ENCODE assay signal across 10 cellular contexts in the genomic region with DNA sequence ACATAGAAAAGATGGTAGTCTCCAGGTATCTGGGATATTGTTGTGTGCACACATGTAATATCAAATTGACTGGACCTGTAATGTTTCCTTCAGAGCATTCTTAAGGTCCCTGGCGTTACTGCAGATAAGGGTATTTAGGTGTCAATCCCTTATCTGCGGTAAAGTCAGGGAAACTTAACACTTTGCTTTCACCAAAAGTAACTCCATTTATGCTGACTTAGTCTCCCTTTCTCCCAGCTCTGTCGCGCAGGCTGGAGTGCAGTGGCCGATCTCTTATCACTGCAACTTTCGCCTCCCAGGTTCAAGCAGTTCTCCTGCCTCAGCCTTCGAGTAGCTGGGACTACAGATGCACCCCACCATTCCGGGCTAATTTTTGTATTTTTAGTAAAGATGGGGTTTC. TPM values are rescaled to one million over a fixed set of nuclear protein-coding genes. Genes with fewer than 3 reads are reported as not detected.
DNase-seq lines count a peak whose midpoint lies in the region; ATAC-seq and TF ChIP-seq lines count a peak whose summit lies in the region.
"Had no signal": no experiment of that assay in that cellular context is flagged by ENCODE, and none has a peak within 500 bp of the region (broad histone marks: within the 10 kb centered on the region; RNA-seq: fewer than 3 reads in every experiment).

No MANE protein-coding gene starts in this region.

- H3K27me3 Mint-ChIP-seq in WTC11 (ENCODE audit: low read depth) = 0 out of 2 replicates have a peak, but pooled peaks cover 2% of the 10 kb centered on the region
- H3K27me3 Mint-ChIP-seq in stimulated activated naive CD8-positive, alpha-beta T cell treated with anti-CD3 and anti-CD28 coated beads, Interleukin-15, amount 100 ng/mL, for 72 hours = no peaks in the 10 kb centered on the region

- no peaks in the 10 kb centered on the region for H3K9me3 Mint-ChIP-seq in WTC11
- no peaks in the 10 kb centered on the region for H3K9me3 Mint-ChIP-seq in stimulated activated naive CD8-positive, alpha-beta T cell treated with anti-CD3 and anti-CD28 coated beads, Interleukin-15, amount 100 ng/mL, for 72 hours

- TF ChIP-seq RAD21 in SK-N-SH (IDR thresholded peaks at IDR 0.05; ENCODE audit: low read length) = no peak

- peaks cover 48% of the 10 kb centered on the region for H3K4me1 Mint-ChIP-seq in WTC11
- H3K4me1 Mint-ChIP-seq in stimulated activated naive CD8-positive, alpha-beta T cell treated with anti-CD3 and anti-CD28 coated beads, Interleukin-15, amount 100 ng/mL, for 72 hours = peaks cover 56% of the 10 kb centered on the region

- H3K27ac Mint-ChIP-seq in WTC11 = no peak overlapping the region
- no peak overlapping the region for H3K27ac Mint-ChIP-seq in stimulated activated naive CD8-positive, alpha-beta T cell treated with anti-CD3 and anti-CD28 coated beads, Interleukin-15, amount 100 ng/mL, for 72 hours

- H3K9me3 ChIP-seq in SK-N-SH (no peaks in the 10 kb centered on the region), iPS-20b (ENCODE audit: insufficient read depth, low read depth, low read length) (no peaks in the 10 kb centered on the region)

- DNase-seq in SK-N-SH (no peak), WTC11 (ENCODE audit: low spot score) (no peak), NCI-H146 treated with DMSO at 0.1 percent for 48 hours (lab: John Stamatoyannopoulos, UW; ENCODE audit: unreplicated experiment) (no peak), NCI-H2227 (lab: John Stamatoyannopoulos, UW; ENCODE audit: unreplicated experiment) (no peak)
- no peak for DNase-seq in stimulated activated naive CD8-positive, alpha-beta T cell treated with anti-CD3 and anti-CD28 coated beads, Interleukin-15, amount 100 ng/mL, for 72 hours
- DNase-seq: activated gamma-delta T cell, NCI-H748 treated with DMSO at 0.1 percent for 48 hours had no signal

- peaks cover 7% of the 10 kb centered on the region; the same call in 1 of the 2 replicates for H3K79me2 ChIP-seq in SK-N-SH (ENCODE audit: insufficient read depth)

- 95% methylated on average over 8 of the region's 8 CpGs for WGBS in SK-N-SH (ENCODE audit: low lambda C conversion rate)

- peak overlapping the region; percentile 61 to 73; a peak in 2 of 4 replicates for H3K4me3 ChIP-seq in SK-N-SH (ENCODE audit: low read depth in 2 of 2, low read length in 1 of 2)
- peak overlapping the region; percentile 94 for H3K4me3 ChIP-seq in iPS-20b (ENCODE audit: low read length)

- H3K9me2 ChIP-seq in SK-N-SH = no peaks in the 10 kb centered on the region

- peaks cover 4% of the 10 kb centered on the region for H3F3A ChIP-seq in SK-N-SH (replicated peaks; ENCODE audit: insufficient read depth)

- no peak for ATAC-seq in SK-N-SH treated with all-trans-retinoic acid at 6 μM for 48 hours
- ATAC-seq in WTC11 = no peak
- no peak for ATAC-seq in stimulated activated naive CD8-positive, alpha-beta T cell treated with anti-CD3 and anti-CD28 coated beads, Interleukin-15, amount 100 ng/mL, for 72 hours
- ATAC-seq in GM18511 (IDR thresholded peaks at IDR 0.05; ENCODE audit: unreplicated experiment) = no peak

- peak overlapping the region; percentile 82 for H3K4me3 Mint-ChIP-seq in WTC11
- peak overlapping the region; percentile 82 to 83 for H3K4me3 Mint-ChIP-seq in stimulated activated naive CD8-positive, alpha-beta T cell treated with anti-CD3 and anti-CD28 coated beads, Interleukin-15, amount 100 ng/mL, for 72 hours

- peak overlapping the region; percentile 88 for H3K4me2 ChIP-seq in SK-N-SH

- no peaks in the 10 kb centered on the region for H3K27me3 ChIP-seq in SK-N-SH (ENCODE audit: insufficient read depth)
- peaks cover 10% of the 10 kb centered on the region for H3K27me3 ChIP-seq in iPS-20b (ENCODE audit: insufficient read depth, low read length)

- H3K36me3 Mint-ChIP-seq in WTC11 = peaks cover 18% of the 10 kb centered on the region

- TF ChIP-seq CTCF in SK-N-SH (IDR thresholded peaks at IDR 0.05) (no peak), WTC11 (IDR thresholded peaks at IDR 0.05) (no peak)

- POLR2A ChIA-PET in SK-N-SH (lab: Yijun Ruan, JAX) = interaction anchor here (1.3 kb wide), 1 partner anchor 25 kb away, joined by 5 read pairs; no protein-coding TSS in a partner anchor
- POLR2A ChIA-PET in WTC11 (lab: Charles Lee) = no interaction called here

- no peak overlapping the region for H3K9ac ChIP-seq in SK-N-SH
- H3K9ac ChIP-seq in iPS-20b (ENCODE audit: low read depth, low read length) = peak overlapping the region; percentile 70; the same call in 1 of the 2 replicates

- H3K36me3 ChIP-seq in SK-N-SH (replicated peaks in 1 of 2; ENCODE audit: control insufficient read depth in 1 of 2, insufficient read depth in 2 of 2, low read length in 1 of 2) (no peaks in the 10 kb centered on the region), iPS-20b (ENCODE audit: insufficient read depth, low read depth, low read length) (peaks cover 19% of the 10 kb centered on the region)

- peaks cover 5 to 42% of the 10 kb centered on the region in 2 experiments; a peak in 3 of 4 replicates for H3K4me1 ChIP-seq in SK-N-SH (ENCODE audit: control insufficient read depth in 1 of 2, insufficient read depth in 2 of 2, low read depth in 1 of 2, low read length in 1 of 2)
- peaks cover 21% of the 10 kb centered on the region; the same call in 1 of the 2 replicates for H3K4me1 ChIP-seq in iPS-20b (ENCODE audit: insufficient read depth, low read length)

- no peak overlapping the region for H3K27ac ChIP-seq in SK-N-SH (ENCODE audit: low read depth in 2 of 2, low read length in 1 of 2)
- no peak overlapping the region for H3K27ac ChIP-seq in iPS-20b (ENCODE audit: low read length)

- H2AFZ ChIP-seq in SK-N-SH (ENCODE audit: low read depth) = no peak overlapping the region

- CTCF ChIA-PET in SK-N-SH (lab: Yijun Ruan, JAX) (interaction anchor here (0.6 to 6.1 kb wide), 8 partner anchors 15 to 338 kb away, joined by 3 to 35 read pairs (median 4); no protein-coding TSS in a partner anchor), WTC11 (lab: Charles Lee) (interaction anchor here (1.4 to 4.2 kb wide), 6 partner anchors 15 to 133 kb away, joined by 5 to 22 read pairs (median 10); a partner anchor contains a TSS)

- H4K20me1 ChIP-seq in SK-N-SH (ENCODE audit: insufficient read depth) = peaks cover 26% of the 10 kb centered on the region

- no peak for TF ChIP-seq EP300 in SK-N-SH (IDR thresholded peaks at IDR 0.05; ENCODE audit: borderline replicate concordance in 1 of 2, low read depth in 1 of 2, low read length in 1 of 2)

TF ChIP-seq in SK-N-SH, 30 proteins besides CTCF, POLR2A, EP300 and RAD21 (continues in another document):
- TF ChIP-seq RFX5 (IDR thresholded peaks at IDR 0.05; ENCODE audit: low read length) (no peak), JUND (IDR thresholded peaks at IDR 0.05) (no peak)

TF ChIP-seq in SK-N-SH treated with all-trans-retinoic acid at 6 μM for 48 hours, 23 proteins besides CTCF, POLR2A, EP300 and RAD21 (continues in another document):
- TF ChIP-seq ISL1 (CRISPR knock-in tag; IDR thresholded peaks at IDR 0.05) (no peak), ZFP30 (CRISPR knock-in tag; IDR thresholded peaks at IDR 0.05) (no peak), RARB (CRISPR knock-in tag; IDR thresholded peaks at IDR 0.05) (no peak), OSR1 (CRISPR knock-in tag; IDR thresholded peaks at IDR 0.05) (no peak), ESRRG (CRISPR knock-in tag; IDR thresholded peaks at IDR 0.05) (no peak), ZFP3 (CRISPR knock-in tag; IDR thresholded peaks at IDR 0.05) (no peak), CSDC2 (CRISPR knock-in tag; IDR thresholded peaks at IDR 0.05) (no peak), PPARA (CRISPR knock-in tag; IDR thresholded peaks at IDR 0.05; ENCODE audit: borderline replicate concordance) (no peak), BACH2 (CRISPR knock-in tag; IDR thresholded peaks at IDR 0.05; ENCODE audit: borderline replicate concordance) (no peak)

TF ChIP-seq in WTC11, 78 proteins besides CTCF, POLR2A, EP300 and RAD21 (continues in another document):
- no peak for TF ChIP-seq ZNF138 (CRISPR knock-in tag; conservative IDR thresholded peaks at IDR 0.05)
- TF ChIP-seq IRF2 (CRISPR knock-in tag; IDR thresholded peaks at IDR 0.05; ENCODE audit: borderline replicate concordance, low read depth) = no peak
- TF ChIP-seq TEAD1 (CRISPR knock-in tag; IDR thresholded peaks at IDR 0.05) = no peak
- TF ChIP-seq, protein P1, sequence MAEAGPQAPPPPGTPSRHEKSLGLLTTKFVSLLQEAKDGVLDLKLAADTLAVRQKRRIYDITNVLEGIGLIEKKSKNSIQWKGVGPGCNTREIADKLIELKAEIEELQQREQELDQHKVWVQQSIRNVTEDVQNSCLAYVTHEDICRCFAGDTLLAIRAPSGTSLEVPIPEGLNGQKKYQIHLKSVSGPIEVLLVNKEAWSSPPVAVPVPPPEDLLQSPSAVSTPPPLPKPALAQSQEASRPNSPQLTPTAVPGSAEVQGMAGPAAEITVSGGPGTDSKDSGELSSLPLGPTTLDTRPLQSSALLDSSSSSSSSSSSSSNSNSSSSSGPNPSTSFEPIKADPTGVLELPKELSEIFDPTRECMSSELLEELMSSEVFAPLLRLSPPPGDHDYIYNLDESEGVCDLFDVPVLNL (CRISPR knock-in tag; IDR thresholded peaks at IDR 0.05; ENCODE audit: borderline replicate concordance, low read depth) = no peak

RNA-seq across cellular contexts. Expression of a gene that starts 1.8 kb away (rescaled TPM):
- 9.3 and 14.7 TPM in 2 replicates for polyA plus RNA-seq in SK-N-SH (2012; rRNA removed)
- polyA plus RNA-seq in SK-N-SH (2012; cell fraction: cytosol; rRNA removed) = 5.6 and 7.1 TPM in 2 replicates
- 15.2 and 18.5 TPM in 2 replicates for polyA plus RNA-seq in SK-N-SH (2012; cell fraction: nucleus; rRNA removed)
- total RNA-seq in WTC11 (2021) = 34.9 to 36.6 TPM (median 35.2 TPM) in 3 replicates

RNA-seq across cellular contexts. Expression of a gene that starts 25.9 kb away (rescaled TPM):
- 3.1 and 3.8 TPM in 2 replicates for polyA plus RNA-seq in SK-N-SH (2012; rRNA removed)
- polyA plus RNA-seq in SK-N-SH (2012; cell fraction: cytosol; rRNA removed) = 0.62 and 1.2 TPM in 2 replicates
- polyA plus RNA-seq in SK-N-SH (2012; cell fraction: nucleus; rRNA removed) = 20.3 and 22.2 TPM in 2 replicates
- 2.5 to 4.1 TPM (median 3.2 TPM) in 3 replicates for total RNA-seq in WTC11 (2021)

RNA-seq across cellular contexts. Expression of a gene that starts 39.9 kb away (rescaled TPM):
- polyA plus RNA-seq in SK-N-SH (2012; rRNA removed) = 11.8 and 13.4 TPM in 2 replicates
- polyA plus RNA-seq in SK-N-SH (2012; cell fraction: cytosol; rRNA removed) = 7.2 and 10.5 TPM in 2 replicates
- polyA plus RNA-seq in SK-N-SH (2012; cell fraction: nucleus; rRNA removed) = 18.7 and 27.3 TPM in 2 replicates
- 16.2 to 17.9 TPM (median 17.0 TPM) in 3 replicates for total RNA-seq in WTC11 (2021)

RNA-seq across cellular contexts. Expression of a gene that starts 52.0 kb away (rescaled TPM):
- 34.8 and 40.9 TPM in 2 replicates for polyA plus RNA-seq in SK-N-SH (2012; rRNA removed)
- 13.7 and 21.8 TPM in 2 replicates for polyA plus RNA-seq in SK-N-SH (2012; cell fraction: cytosol; rRNA removed)
- 70.5 and 71.1 TPM in 2 replicates for polyA plus RNA-seq in SK-N-SH (2012; cell fraction: nucleus; rRNA removed)
- total RNA-seq in WTC11 (2021) = 80.0 to 81.6 TPM (median 80.4 TPM) in 3 replicates

RNA-seq across cellular contexts. Expression of a gene that starts 57.2 kb away (rescaled TPM):
- 5.5 TPM in 2 replicates for polyA plus RNA-seq in SK-N-SH (2012; rRNA removed)
- 2.9 and 3.9 TPM in 2 replicates for polyA plus RNA-seq in SK-N-SH (2012; cell fraction: cytosol; rRNA removed)
- polyA plus RNA-seq in SK-N-SH (2012; cell fraction: nucleus; rRNA removed) = 5.9 and 6.8 TPM in 2 replicates
- 13.9 to 14.3 TPM (median 14.0 TPM) in 3 replicates for total RNA-seq in WTC11 (2021)
